In genomic region chr9:99042620-99043019, GRCh38 we compare ENCODE assay signal across 20 cellular contexts.
"Had no signal": no experiment of that assay in that cellular context is flagged by ENCODE, and none has a peak within 500 bp of the region (broad histone marks: within the 10 kb centered on the region; RNA-seq: fewer than 3 reads in every experiment).

No MANE protein-coding gene starts in this region.

- H3K9me3 ChIP-seq: SJCRH30 had no signal

- H3K36me3 ChIP-seq: SJCRH30 had no signal

- DNase-seq: KBM-7, NCI-H1092, NCI-H1436, NCI-H187, NCI-H2029, NCI-H2081 treated with DMSO at 0.1 percent for 48 hours, NCI-H2171, NCI-H226, NCI-H446, NCI-H510A, NCI-H524 treated with DMSO at 0.1 percent for 48 hours, NCI-H69, NCI-H774, RPMI8226, SHP77 treated with DMSO at 0.1 percent for 48 hours, SJCRH30 had no signal

- ATAC-seq: SK-N-SH treated with all-trans-retinoic acid at 6 μM for 48 hours had no signal

- H3K4me3 ChIP-seq: SJCRH30 had no signal

- FAIRE-seq: HTR-8/SVneo, RCC 7860 had no signal

- H3K27ac ChIP-seq: HL-60 had no signal

- H3K27me3 ChIP-seq: SJCRH30 had no signal
